In genomic region chr5:116573279-116573616, GRCh38 we compare ENCODE assay signal across 8 cellular contexts.
DNase-seq lines count a peak whose midpoint lies in the region; ATAC-seq lines count a peak whose summit lies in the region.

No MANE protein-coding gene starts in this region.

- H3K4me3 Mint-ChIP-seq in activated naive CD4-positive, alpha-beta T cell treated with anti-CD3 and anti-CD28 coated beads, Interleukin-2, amount 10 ng/mL, durations not matched to agents 7 days and 5 days: peak overlapping the region; percentile 22
- H3K4me3 Mint-ChIP-seq in activated naive CD8-positive, alpha-beta T cell: peak overlapping the region; percentile 51

- no peaks in the 10 kb centered on the region for H3K9me3 Mint-ChIP-seq in activated naive CD4-positive, alpha-beta T cell treated with anti-CD3 and anti-CD28 coated beads, Interleukin-2, amount 10 ng/mL, durations not matched to agents 7 days and 5 days
- no peaks in the 10 kb centered on the region for H3K9me3 Mint-ChIP-seq in activated naive CD8-positive, alpha-beta T cell (ENCODE audit: low read depth)

- no peak for ATAC-seq in HG03469 (IDR thresholded peaks at IDR 0.05; ENCODE audit: unreplicated experiment)
- ATAC-seq in GM21381 (IDR thresholded peaks at IDR 0.05; ENCODE audit: unreplicated experiment): no peak
- no peak for ATAC-seq in HG03095 (IDR thresholded peaks at IDR 0.05; ENCODE audit: unreplicated experiment)

- no peaks in the 10 kb centered on the region for H3K36me3 Mint-ChIP-seq in activated naive CD4-positive, alpha-beta T cell treated with anti-CD3 and anti-CD28 coated beads, Interleukin-2, amount 10 ng/mL, durations not matched to agents 7 days and 5 days
- no peaks in the 10 kb centered on the region for H3K36me3 Mint-ChIP-seq in activated naive CD8-positive, alpha-beta T cell

- peak overlapping the region; percentile 68 for H3K27ac Mint-ChIP-seq in activated naive CD4-positive, alpha-beta T cell treated with anti-CD3 and anti-CD28 coated beads, Interleukin-2, amount 10 ng/mL, durations not matched to agents 7 days and 5 days
- H3K27ac Mint-ChIP-seq in activated naive CD8-positive, alpha-beta T cell: no peak overlapping the region

- peaks cover 77% of the 10 kb centered on the region for H3K27me3 Mint-ChIP-seq in activated naive CD4-positive, alpha-beta T cell treated with anti-CD3 and anti-CD28 coated beads, Interleukin-2, amount 10 ng/mL, durations not matched to agents 7 days and 5 days
- peaks cover 40% of the 10 kb centered on the region for H3K27me3 Mint-ChIP-seq in activated naive CD8-positive, alpha-beta T cell

- H3K4me1 Mint-ChIP-seq in activated naive CD4-positive, alpha-beta T cell treated with anti-CD3 and anti-CD28 coated beads, Interleukin-2, amount 10 ng/mL, durations not matched to agents 7 days and 5 days: peaks cover 31% of the 10 kb centered on the region
- H3K4me1 Mint-ChIP-seq in activated naive CD8-positive, alpha-beta T cell (ENCODE audit: low read depth): peaks cover 22% of the 10 kb centered on the region

- peak overlapping the region; percentile 98 for H3K4me3 ChIP-seq in iPS-11a (ENCODE audit: low read depth, low read length)
- peak overlapping the region; percentile 61 for H3K4me3 ChIP-seq in skeletal muscle cell (ENCODE audit: low read depth, low read length)

- CTCF ChIA-PET in activated naive CD4-positive, alpha-beta T cell treated with anti-CD3 and anti-CD28 coated beads, Interleukin-2, amount 10 ng/mL, durations not matched to agents 7 days and 5 days (lab: Charles Lee): no interaction called here

- DNase-seq in activated naive CD4-positive, alpha-beta T cell treated with anti-CD3 and anti-CD28 coated beads, Interleukin-2, amount 10 ng/mL, durations not matched to agents 7 days and 5 days: no peak
- no peak for DNase-seq in activated naive CD4-positive, alpha-beta T cell treated with Interleukin-2 at 50 U/mL for 16 hours
- DNase-seq in skeletal muscle cell (ENCODE audit: low read depth): no peak
